ENCODE assay signal across 8 cellular contexts in the genomic region with DNA sequence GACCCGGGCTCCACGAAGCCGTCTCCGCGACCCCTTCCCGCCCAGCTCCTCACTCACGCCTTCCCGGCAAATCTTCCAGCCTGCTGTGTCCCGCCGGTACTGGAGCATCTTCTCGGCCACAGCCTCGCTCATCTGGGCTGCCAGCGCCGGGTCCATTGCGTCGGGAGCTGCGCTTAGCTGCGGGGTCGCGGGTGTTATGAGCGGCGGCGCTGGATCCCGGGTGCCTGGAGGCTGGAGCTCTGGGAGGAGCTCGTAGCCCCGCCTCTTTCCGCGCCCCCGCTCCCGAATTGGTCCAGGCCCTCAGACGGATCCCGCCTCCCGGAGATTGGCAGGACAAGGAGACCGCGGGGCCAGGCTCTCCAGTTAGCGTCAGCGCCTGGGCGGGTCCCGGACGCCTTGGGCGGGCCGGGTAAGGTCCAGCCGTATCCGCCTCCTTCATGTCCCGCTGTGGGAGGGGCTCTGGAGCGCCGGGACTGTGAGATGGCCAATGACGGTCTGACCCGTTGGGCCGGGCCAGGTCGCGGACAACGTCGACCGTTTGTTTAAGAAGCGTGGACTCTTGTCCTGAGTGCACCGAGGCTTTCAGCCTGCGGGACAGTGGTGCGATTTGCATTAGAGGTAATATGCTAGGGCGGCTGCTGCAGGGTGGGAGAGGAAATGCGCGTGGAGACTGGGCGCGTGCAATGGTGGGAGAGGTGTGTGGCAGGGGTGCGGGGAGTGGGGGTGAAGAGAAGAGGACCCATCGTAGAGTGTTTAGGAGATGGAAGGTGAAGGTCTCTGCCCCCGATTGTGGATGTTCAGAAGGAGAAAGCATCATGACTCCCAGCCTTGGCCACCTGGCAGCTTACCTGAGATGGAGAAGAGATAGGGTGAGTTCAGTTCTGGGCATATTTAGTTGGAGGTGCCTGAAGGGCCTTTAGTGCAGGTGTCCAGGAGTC. TPM values are rescaled to one million over a fixed set of nuclear protein-coding genes. Genes with fewer than 3 reads are reported as not detected.
DNase-seq lines count a peak whose midpoint lies in the region; ATAC-seq and TF ChIP-seq lines count a peak whose summit lies in the region.

A gene with protein sequence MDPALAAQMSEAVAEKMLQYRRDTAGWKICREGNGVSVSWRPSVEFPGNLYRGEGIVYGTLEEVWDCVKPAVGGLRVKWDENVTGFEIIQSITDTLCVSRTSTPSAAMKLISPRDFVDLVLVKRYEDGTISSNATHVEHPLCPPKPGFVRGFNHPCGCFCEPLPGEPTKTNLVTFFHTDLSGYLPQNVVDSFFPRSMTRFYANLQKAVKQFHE (minus strand): TSS at position 198 of the 938 bp plus-strand sequence. CDS start 42 bp downstream, at position 156.

- intact Hi-C loops in right cardiac atrium (cut with DNase I) (no loop called here), vagina (cut with DNase I) (loop anchor here (10.0 kb wide), 1 partner anchor 1269 kb away; the partner anchor contains the start of gene ZFAND6)

- H3K27ac ChIP-seq in right cardiac atrium (ENCODE audit: low read length) (peak within 1 kb of the TSS; percentile 10), vagina (peak within 1 kb of the TSS; percentile 81)

- peak; percentile 99 for ATAC-seq in GM18498 (IDR thresholded peaks at IDR 0.05; ENCODE audit: unreplicated experiment)
- ATAC-seq in HG02885 (IDR thresholded peaks at IDR 0.05; ENCODE audit: poor library complexity, unreplicated experiment): peak; percentile 99
- peak; percentile 99 for ATAC-seq in T-helper 17 cell
- peak; percentile 100 for ATAC-seq in right cardiac atrium

- under 1% methylated on average over 67 of the region's 67 CpGs for WGBS in right cardiac atrium

- H3K4me1 ChIP-seq in right cardiac atrium (ENCODE audit: control insufficient read depth, insufficient read depth, low read length) (peaks cover 2% of the 10 kb centered on the region), vagina (peaks cover 24% of the 10 kb centered on the region)

- peak within 1 kb of the TSS; percentile 91 for H3K27ac Mint-ChIP-seq in T-helper 17 cell

- H3K36me3 Mint-ChIP-seq in T-helper 17 cell (ENCODE audit: low read depth): no peaks in the 10 kb centered on the region

- H3K4me3 ChIP-seq in right cardiac atrium (ENCODE audit: low read length) (peak within 1 kb of the TSS; percentile 78), vagina (peak within 1 kb of the TSS; percentile 88 to 94)

- H3K36me3 ChIP-seq in vagina: peaks cover 0 to 15% of the 10 kb centered on the region in 2 donors

- H3K27me3 ChIP-seq in right cardiac atrium (ENCODE audit: control insufficient read depth, insufficient read depth) (no peaks in the 10 kb centered on the region), vagina (no peaks in the 10 kb centered on the region)

- TF ChIP-seq POLR2A in vagina (IDR thresholded peaks at IDR 0.05): peak in 1 of 2 donors; percentile 89

- TF ChIP-seq CTCF in vagina (IDR thresholded peaks at IDR 0.05): no peak

- no peaks in the 10 kb centered on the region for H3K27me3 Mint-ChIP-seq in T-helper 17 cell

- H3K4me1 Mint-ChIP-seq in T-helper 17 cell: peaks cover 24% of the 10 kb centered on the region

- H3K4me3 Mint-ChIP-seq in T-helper 17 cell: peak within 1 kb of the TSS; percentile 98

- H3K9me3 ChIP-seq in T-helper 17 cell (ENCODE audit: control insufficient read depth, low read length, poor library complexity, severe bottlenecking) (no peaks in the 10 kb centered on the region), right cardiac atrium (ENCODE audit: control insufficient read depth, low read length) (no peaks in the 10 kb centered on the region), vagina (no peaks in the 10 kb centered on the region)

- DNase-seq in NCI-H1694 (lab: John Stamatoyannopoulos, UW): peak; percentile 91
- peak; percentile 85 to 93 (median 93) for DNase-seq in T-helper 17 cell
- peak; percentile 49 to 99 (median 96) for DNase-seq in anterior cingulate cortex (lab: John Stamatoyannopoulos, UW)
- peak; percentile 100 for DNase-seq in right cardiac atrium
- DNase-seq in pulmonary artery endothelial cell (ENCODE audit: low read depth, low spot score): peak; percentile 79
- peak in 1 of 2 donors; percentile 98 for DNase-seq in vagina (ENCODE audit: extremely low spot score in 2 of 2)

RNA-seq across cellular contexts. Expression of the gene that starts here (rescaled TPM):
- total RNA-seq in T-helper 17 cell (1 to 10 TPM; 4.3 to 4.6 TPM), right cardiac atrium (1 to 10 TPM; 1.7 to 5.3 (median 3.3) TPM), pulmonary artery endothelial cell (0.20 and 0.71 TPM in 2 replicates), vagina (28.0 TPM)
- polyA plus RNA-seq in right cardiac atrium: 2.7 TPM

Comparison
In these comparisons a context has a peak if more than half of its experiments do, and no peak if none do; other contexts are left out.
1. Peak in DNase-seq in pulmonary artery endothelial cell; RNA of the gene not detected or under 1 TPM.